In the genomic region with DNA sequence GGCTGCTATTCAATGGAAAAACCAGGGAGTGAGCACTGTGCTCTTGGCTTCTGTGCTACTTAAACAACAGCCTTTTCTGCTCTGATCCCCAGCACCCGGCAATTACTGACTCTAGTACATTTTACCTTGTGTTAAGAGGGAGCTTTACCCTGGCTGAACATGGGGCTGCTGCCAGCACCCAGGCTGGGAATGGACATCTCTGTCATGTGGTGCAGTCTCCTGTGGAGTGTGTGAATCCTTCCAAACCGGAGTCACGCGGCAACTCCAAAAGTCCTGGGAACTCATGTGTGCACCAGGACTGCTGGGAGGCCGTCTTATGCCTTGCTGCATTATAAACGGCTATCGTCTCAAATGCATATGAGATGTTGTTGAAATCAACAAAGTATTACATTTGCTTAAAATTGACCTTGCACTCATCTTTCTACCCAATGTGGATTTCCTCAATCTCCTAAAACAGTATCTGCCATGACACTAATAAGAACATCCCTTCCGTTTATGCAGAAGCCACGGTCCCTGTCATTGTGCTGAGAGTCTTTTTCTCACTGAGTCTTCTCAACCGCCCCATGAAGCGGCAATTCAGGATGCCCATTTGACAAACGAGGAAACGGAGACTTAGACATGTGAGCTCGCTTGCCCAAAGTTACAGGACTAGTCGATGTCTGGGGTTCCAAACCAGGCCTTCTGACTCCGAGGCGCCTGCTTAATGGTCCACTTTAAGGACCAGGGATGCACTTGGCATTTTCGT, we compare ENCODE assay signal across 9 cellular contexts. TPM values are rescaled to one million over a fixed set of nuclear protein-coding genes. Genes with fewer than 3 reads are reported as not detected.
DNase-seq lines count a peak whose midpoint lies in the region; ATAC-seq, FAIRE-seq and TF ChIP-seq lines count a peak whose summit lies in the region.
"Had no signal": no experiment of that assay in that cellular context is flagged by ENCODE, and none has a peak within 500 bp of the region (broad histone marks: within the 10 kb centered on the region; RNA-seq: fewer than 3 reads in every experiment).

No MANE protein-coding gene starts in this region.

- H3K27ac ChIP-seq in HepG2 (ENCODE audit: extremely low read length, insufficient read depth, low read length) = no peak overlapping the region
- no peak overlapping the region for H3K27ac ChIP-seq in right lobe of liver
- peak overlapping the region; percentile 93 to 97 for H3K27ac ChIP-seq in coronary artery
- peak overlapping the region; percentile 96 for H3K27ac ChIP-seq in muscle layer of colon (ENCODE audit: low read depth, low read length)
- peak overlapping the region; percentile 97 for H3K27ac ChIP-seq in vagina

- peak overlapping the region; percentile 80 for H3K4me2 ChIP-seq in HepG2 (ENCODE audit: low read depth, low read length)

- no peak for TF ChIP-seq POLR2A in HepG2 (IDR thresholded peaks at IDR 0.05; ENCODE audit: insufficient read depth in 1 of 2, low read depth in 2 of 2, low read length in 2 of 2)
- TF ChIP-seq POLR2A in right lobe of liver (IDR thresholded peaks at IDR 0.05) = no peak
- no peak for TF ChIP-seq POLR2A in vagina (IDR thresholded peaks at IDR 0.05)
- no peak for TF ChIP-seq POLR2A in GM18505 (IDR thresholded peaks at IDR 0.05; ENCODE audit: borderline replicate concordance, extremely low read depth, insufficient read depth, insufficient read length)

- TF ChIP-seq CTCF in HepG2 (CRISPR knock-in tag; IDR thresholded peaks at IDR 0.05) = no peak
- no peak for TF ChIP-seq CTCF in right lobe of liver (IDR thresholded peaks at IDR 0.05)
- TF ChIP-seq CTCF in coronary artery (IDR thresholded peaks at IDR 0.05) = no peak
- TF ChIP-seq CTCF in vagina (IDR thresholded peaks at IDR 0.05) = no peak

- POLR2A ChIA-PET in HepG2 (lab: Yijun Ruan, JAX) = interaction anchor here (0.7 to 3.5 kb wide), 8 partner anchors 11 to 56 kb away, joined by 3 to 29 read pairs (median 4); no protein-coding TSS in a partner anchor

- H3K4me1 ChIP-seq in HepG2 (ENCODE audit: insufficient read depth, low read length) (peaks cover 34% of the 10 kb centered on the region), right lobe of liver (peaks cover 0 to 6% (median 2%) of the 10 kb centered on the region in 4 donors), muscle layer of colon (ENCODE audit: insufficient read depth, low read length) (peaks cover 65% of the 10 kb centered on the region), vagina (peaks cover 50% of the 10 kb centered on the region)

- H4K20me1 ChIP-seq in HepG2 (ENCODE audit: insufficient read depth, low read length) = no peaks in the 10 kb centered on the region

- DNase-seq in HepG2 (ENCODE audit: low spot score) (no peak), right lobe of liver (no peak), coronary artery (ENCODE audit: low spot score) (no peak), vagina (ENCODE audit: extremely low spot score in 2 of 2) (no peak), EL (no peak)
- DNase-seq in activated CD4-positive, alpha-beta T cell treated with anti-CD3 and anti-CD28 coated beads, Interleukin-2, amount 50 U/mL, for 4 hours = no peak
- DNase-seq: DND-41 had no signal

- ATAC-seq in HepG2 (no peak), right lobe of liver (no peak), GM18505 (IDR thresholded peaks at IDR 0.05; ENCODE audit: unreplicated experiment) (no peak)

- CTCF ChIA-PET in HepG2 (lab: Yijun Ruan, JAX; ENCODE audit: low intra/inter-chr PET ratio, low total read pairs) = no interaction called here

- 70% methylated on average over 17 of the region's 18 CpGs for WGBS in HepG2 (ENCODE audit: low lambda C conversion rate)
- 92% methylated on average over 11 of the region's 18 CpGs for WGBS in right lobe of liver (ENCODE audit: insufficient coverage, low coverage, low lambda C conversion rate, missing lambda C conversion rate)

- H3K4me3 ChIP-seq in HepG2 (replicated peaks in 1 of 3; ENCODE audit: insufficient read depth in 1 of 3, low read depth in 2 of 3, low read length in 3 of 3) = peak overlapping the region in 2 of 3 experiments; percentile 82 to 84; a peak in 4 of 6 replicates
- H3K4me3 ChIP-seq in right lobe of liver = peak overlapping the region in 1 of 3 donors; percentile 73
- peak overlapping the region; percentile 91 for H3K4me3 ChIP-seq in coronary artery
- peak overlapping the region; percentile 22 to 48 for H3K4me3 ChIP-seq in muscle layer of colon (ENCODE audit: low read depth in 1 of 2, low read length in 2 of 2)
- peak overlapping the region; percentile 78 to 87 for H3K4me3 ChIP-seq in vagina

- H3K36me3 ChIP-seq in HepG2 (replicated peaks in 1 of 2; ENCODE audit: control insufficient read depth in 1 of 2, insufficient read depth in 2 of 2, low read length in 2 of 2) (no peaks in the 10 kb centered on the region), right lobe of liver (no peaks in the 10 kb centered on the region), muscle layer of colon (ENCODE audit: insufficient read depth, low read length) (no peaks in the 10 kb centered on the region), vagina (no peaks in the 10 kb centered on the region)

- H3K79me2 ChIP-seq in HepG2 (ENCODE audit: insufficient read depth, low read length) = no peaks in the 10 kb centered on the region

- intact Hi-C loops in HepG2 (cut with micrococcal nuclease; ENCODE audit: unreplicated experiment) = loop anchor here (5.0 kb wide), 1 partner anchor 35 kb away; no protein-coding TSS in a partner anchor
- intact Hi-C loops in right lobe of liver (cut with DNase I) = no loop called here
- intact Hi-C loops in vagina (cut with DNase I) = loop anchor here (5.0 kb wide), 2 partner anchors 50 to 105 kb away; a partner anchor contains a TSS

- FAIRE-seq in HepG2 (lab: Jason Lieb, UNC) = no peak

- BruUV-seq in HepG2 (replicated peaks; lab: Mats Ljungman, UMichigan) = no TSS peak

- in situ Hi-C loops in HepG2 (cut with HindIII; ENCODE audit: extremely low pct_ligation_motif_present, low pct_unique_long_range_greater_than_20kb) = no loop called here

- TF ChIP-seq EP300 in HepG2 (IDR thresholded peaks at IDR 0.05; ENCODE audit: low read depth in 2 of 2, low read length in 2 of 2) = no peak
- no peak for TF ChIP-seq EP300 in HepG2 (CRISPR knock-in tag; IDR thresholded peaks at IDR 0.05; ENCODE audit: borderline replicate concordance)

- H3K9ac ChIP-seq in HepG2 (ENCODE audit: insufficient read depth, low read depth, low read length) = no peak overlapping the region
- H3K9ac ChIP-seq in muscle layer of colon (ENCODE audit: low read length) = peak overlapping the region; percentile 63

- no peak for TF ChIP-seq RAD21 in HepG2 (CRISPR knock-in tag; IDR thresholded peaks at IDR 0.05)

- no peak overlapping the region for H2AFZ ChIP-seq in HepG2 (ENCODE audit: low read length)

- H3K27me3 ChIP-seq in HepG2 (ENCODE audit: control insufficient read depth in 1 of 2, insufficient read depth in 2 of 2, low read length in 2 of 2) = peaks cover 0 to 18% of the 10 kb centered on the region in 2 experiments; a peak in 3 of 5 replicates
- no peaks in the 10 kb centered on the region for H3K27me3 ChIP-seq in right lobe of liver
- no peaks in the 10 kb centered on the region for H3K27me3 ChIP-seq in muscle layer of colon (ENCODE audit: control insufficient read depth in 1 of 2, insufficient read depth in 2 of 2, low read length in 2 of 2)
- H3K27me3 ChIP-seq in vagina = no peaks in the 10 kb centered on the region

- no peaks in the 10 kb centered on the region for H3K9me3 ChIP-seq in HepG2 (ENCODE audit: low read length)
- H3K9me3 ChIP-seq in right lobe of liver = no peaks in the 10 kb centered on the region
- H3K9me3 ChIP-seq in muscle layer of colon (ENCODE audit: low read length) = no peaks in the 10 kb centered on the region
- no peaks in the 10 kb centered on the region for H3K9me3 ChIP-seq in vagina

TF ChIP-seq in HepG2, 621 proteins besides CTCF, POLR2A, EP300 and RAD21:
- TF ChIP-seq LCORL (IDR thresholded peaks at IDR 0.05) = no peak
- TF ChIP-seq LCORL (CRISPR knock-in tag; IDR thresholded peaks at IDR 0.05) = 0 out of 2 replicates have a peak, but pooled peaks have one; percentile 2
- TF ChIP-seq ZNF484 (CRISPR knock-in tag; IDR thresholded peaks at IDR 0.05; ENCODE audit: borderline replicate concordance, low read depth) = no peak

RNA-seq across cellular contexts. Expression of a gene that starts 0.9 kb away (rescaled TPM):
- total RNA-seq in HepG2 (2016; rRNA removed; fragmentation: Illumina TruSeq; extraction: Trizol) (126 and 307 TPM in 2 replicates), right lobe of liver (10 to 100 TPM; 23.1 to 96.9 (median 38.8) TPM), vagina (2,053 TPM)
- total RNA-seq in HepG2 (2016; cell fraction: cytosol; rRNA removed; fragmentation: Illumina TruSeq; extraction: Trizol; ENCODE audit: low read depth) = 56.0 and 58.2 TPM in 2 replicates
- 125 and 311 TPM in 2 replicates for total RNA-seq in HepG2 (2016; cell fraction: insoluble cytoplasmic fraction; rRNA removed; fragmentation: Illumina TruSeq; extraction: Trizol)
- 102 and 113 TPM in 2 replicates for total RNA-seq in HepG2 (2016; cell fraction: membrane; rRNA removed; fragmentation: Illumina TruSeq; extraction: Trizol)
- total RNA-seq in HepG2 (2016; cell fraction: nucleus; rRNA removed; fragmentation: Illumina TruSeq; extraction: Trizol) = 251 and 294 TPM in 2 replicates
- 294 and 436 TPM in 2 replicates for polyA plus RNA-seq in HepG2 (2011; rRNA removed)
- polyA plus RNA-seq in HepG2 (2011; cell fraction: cytosol; rRNA removed) = 396 and 404 TPM in 2 replicates
- 430 and 447 TPM in 2 replicates for polyA plus RNA-seq in HepG2 (2011; cell fraction: nucleus; rRNA removed)
- 349 and 423 TPM in 2 replicates for polyA plus RNA-seq in HepG2 (2012)
- polyA plus RNA-seq in HepG2 (2016; cell fraction: cytosol; fragmentation: Illumina TruSeq; extraction: Trizol; ENCODE audit: low read depth) = 57.9 and 60.7 TPM in 2 replicates
- 115 and 123 TPM in 2 replicates for polyA plus RNA-seq in HepG2 (2016; cell fraction: insoluble cytoplasmic fraction; fragmentation: Illumina TruSeq; extraction: Trizol; ENCODE audit: low read depth)
- polyA plus RNA-seq in HepG2 (2016; cell fraction: membrane; fragmentation: Illumina TruSeq; extraction: Trizol; ENCODE audit: low read depth) = 77.0 and 92.1 TPM in 2 replicates
- 379 and 400 TPM in 2 replicates for polyA plus RNA-seq in HepG2 (2016; cell fraction: nucleus; fragmentation: Illumina TruSeq; extraction: Trizol; ENCODE audit: insufficient read depth, low read depth)
- polyA minus RNA-seq in HepG2 (2011; rRNA and poly(A)+ RNA removed; ENCODE audit: low replicate concordance) = 66.7 and 379 TPM in 2 replicates
- polyA minus RNA-seq in HepG2 (2011; cell fraction: cytosol; rRNA and poly(A)+ RNA removed) = 132 and 185 TPM in 2 replicates
- polyA minus RNA-seq in HepG2 (2011; cell fraction: nucleus; rRNA and poly(A)+ RNA removed) = 122 and 168 TPM in 2 replicates

Comparison
In these comparisons a context has a peak if more than half of its experiments do, and no peak if none do; other contexts are left out.
1. intact Hi-C loops: an anchor here in HepG2 (5.0 kb wide) and vagina (5.0 kb wide); none called in right lobe of liver.
2. H3K27ac ChIP-seq: peak in coronary artery (2 of 2), muscle layer of colon (single experiment) and vagina (single experiment); none in HepG2 (single experiment) and right lobe of liver (0 of 3).